In the genomic region with DNA sequence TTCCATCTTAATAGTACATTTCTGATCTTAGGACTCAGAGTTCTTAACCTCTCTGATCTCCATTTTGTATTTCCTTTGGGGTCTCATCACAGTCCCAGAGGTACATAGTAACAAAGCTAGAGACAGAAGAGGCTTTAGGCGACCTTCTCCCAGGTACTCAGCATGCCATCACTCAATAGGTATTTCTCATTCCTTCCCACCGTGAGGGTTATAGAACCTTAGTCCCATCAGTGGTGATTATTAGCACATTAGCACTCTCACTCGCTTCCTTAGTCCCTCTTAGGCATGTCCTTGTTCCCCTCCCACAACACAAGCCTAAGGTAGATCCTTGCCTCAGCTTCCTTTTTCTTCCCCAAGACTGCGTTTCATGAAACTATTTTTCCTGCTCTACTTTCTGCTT, we compare ENCODE assay signal across 15 cellular contexts.
"Had no signal": no experiment of that assay in that cellular context is flagged by ENCODE, and none has a peak within 500 bp of the region (broad histone marks: within the 10 kb centered on the region; RNA-seq: fewer than 3 reads in every experiment).

No MANE protein-coding gene starts in this region.

- H3K4me3 ChIP-seq: ascending aorta, hepatocyte, psoas muscle, right lobe of liver, smooth muscle cell, thoracic aorta, uterus had no signal

- H3K27ac Mint-ChIP-seq: activated naive CD8-positive, alpha-beta T cell treated with anti-CD3 and anti-CD28 coated beads, Interleukin-2, amount 50 U/mL, for 24 hours; activated T-helper 17 cell treated with anti-CD3 and anti-CD28 coated beads, Interleukin-2, amount 50 U/mL, for 72 hours; mesothelial cell of epicardium had no signal

- FAIRE-seq: bronchial epithelial cell had no signal

- H2AFZ ChIP-seq: hepatocyte had no signal

- H3K27me3 Mint-ChIP-seq: activated naive CD8-positive, alpha-beta T cell treated with anti-CD3 and anti-CD28 coated beads, Interleukin-2, amount 50 U/mL, for 24 hours; activated T-helper 17 cell treated with anti-CD3 and anti-CD28 coated beads, Interleukin-2, amount 50 U/mL, for 72 hours had no signal

- H3K4me1 ChIP-seq: right lobe of liver, uterus had no signal

- H3K27me3 ChIP-seq: ascending aorta, hepatocyte, right lobe of liver, uterus had no signal

- H3K4me3 Mint-ChIP-seq: activated naive CD8-positive, alpha-beta T cell treated with anti-CD3 and anti-CD28 coated beads, Interleukin-2, amount 50 U/mL, for 24 hours; activated T-helper 17 cell treated with anti-CD3 and anti-CD28 coated beads, Interleukin-2, amount 50 U/mL, for 72 hours; mesothelial cell of epicardium had no signal

- DNase-seq: activated naive CD4-positive, alpha-beta T cell treated with Interleukin-2 at 50 U/mL for 16 hours; activated naive CD8-positive, alpha-beta T cell treated with anti-CD3 and anti-CD28 coated beads, Interleukin-2, amount 50 U/mL, for 24 hours; dermis blood vessel endothelial cell; erythroblast; psoas muscle; right lobe of liver; uterus had no signal

- H3K9me3 Mint-ChIP-seq: activated naive CD8-positive, alpha-beta T cell treated with anti-CD3 and anti-CD28 coated beads, Interleukin-2, amount 50 U/mL, for 24 hours; activated T-helper 17 cell treated with anti-CD3 and anti-CD28 coated beads, Interleukin-2, amount 50 U/mL, for 72 hours; mesothelial cell of epicardium had no signal

- H3K4me2 ChIP-seq: hepatocyte, smooth muscle cell had no signal

- ATAC-seq: activated CD4-positive, CD25-positive, alpha-beta regulatory T cell treated with anti-CD3 and anti-CD28 coated beads, Interleukin-2, amount 50 U/mL, for 24 hours; activated naive CD8-positive, alpha-beta T cell treated with anti-CD3 and anti-CD28 coated beads, Interleukin-2, amount 50 U/mL, for 24 hours; activated T-helper 17 cell treated with anti-CD3 and anti-CD28 coated beads, Interleukin-2, amount 50 U/mL, for 72 hours; psoas muscle; right lobe of liver had no signal

- H3K4me1 Mint-ChIP-seq: activated T-helper 17 cell treated with anti-CD3 and anti-CD28 coated beads, Interleukin-2, amount 50 U/mL, for 72 hours had no signal

- H3K36me3 ChIP-seq: right lobe of liver, thoracic aorta, uterus had no signal

- H3K27ac ChIP-seq: ascending aorta, hepatocyte, psoas muscle, right lobe of liver, thoracic aorta, uterus had no signal

- H3K9me3 ChIP-seq: ascending aorta, psoas muscle, right lobe of liver, thoracic aorta, uterus had no signal
